ENCODE assay signal across 1 cellular context in the genomic region with DNA sequence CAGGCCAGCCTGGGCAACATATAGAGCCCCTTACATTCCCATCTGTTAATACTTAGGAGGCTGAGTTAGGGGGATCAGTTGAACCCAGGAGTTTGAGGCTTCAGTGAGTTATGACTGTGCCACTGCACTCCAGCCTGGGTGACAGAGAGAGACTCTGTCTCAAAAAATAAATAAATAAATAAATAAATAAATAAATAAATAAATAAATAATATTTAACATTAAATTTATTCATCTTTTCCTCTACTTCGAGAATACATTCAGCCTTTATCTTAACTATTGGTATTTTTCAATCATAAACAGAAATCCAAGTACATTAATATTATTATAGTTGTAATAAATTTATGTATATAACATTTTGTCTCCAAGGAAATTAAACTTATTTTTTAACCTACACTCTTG.
TF ChIP-seq lines count a peak whose summit lies in the region.

No MANE protein-coding gene starts in this region.

TF ChIP-seq in HEK293, 187 proteins besides CTCF, POLR2A, EP300 and RAD21 (continued from another document):
- TF ChIP-seq ZNF654 (tag by site-specific recombination; IDR thresholded peaks at IDR 0.05; ENCODE audit: low read depth) (peak; percentile 25; the same call in 1 of the 2 replicates), ZBTB7A (tag by site-specific recombination; IDR thresholded peaks at IDR 0.05; ENCODE audit: low read depth) (no peak), ZXDB (tag by site-specific recombination; IDR thresholded peaks at IDR 0.05) (0 out of 2 replicates have a peak, but pooled peaks have one; percentile 42), ZNF211 (tag by site-specific recombination; IDR thresholded peaks at IDR 0.05; ENCODE audit: low read depth) (no peak), ZNF366 (tag by site-specific recombination; conservative IDR thresholded peaks at IDR 0.05) (no peak), ZNF19 (tag by site-specific recombination; IDR thresholded peaks at IDR 0.05; ENCODE audit: low read depth) (no peak), ZBTB8A (tag by site-specific recombination; IDR thresholded peaks at IDR 0.05) (peak; percentile 54; the same call in 1 of the 2 replicates), ZNF394 (tag by site-specific recombination; IDR thresholded peaks at IDR 0.05; ENCODE audit: borderline replicate concordance) (peak; percentile 89), ZNF510 (tag by site-specific recombination; IDR thresholded peaks at IDR 0.05; ENCODE audit: insufficient replicate concordance) (peak; percentile 60), REST (tag by site-specific recombination; IDR thresholded peaks at IDR 0.05) (0 out of 2 replicates have a peak, but pooled peaks have one; percentile 52), ZNF555 (tag by site-specific recombination; conservative IDR thresholded peaks at IDR 0.05) (peak; percentile 90), ZNF629 (tag by site-specific recombination; IDR thresholded peaks at IDR 0.05) (0 out of 2 replicates have a peak, but pooled peaks have one; percentile 20)
- TF ChIP-seq, protein P1, sequence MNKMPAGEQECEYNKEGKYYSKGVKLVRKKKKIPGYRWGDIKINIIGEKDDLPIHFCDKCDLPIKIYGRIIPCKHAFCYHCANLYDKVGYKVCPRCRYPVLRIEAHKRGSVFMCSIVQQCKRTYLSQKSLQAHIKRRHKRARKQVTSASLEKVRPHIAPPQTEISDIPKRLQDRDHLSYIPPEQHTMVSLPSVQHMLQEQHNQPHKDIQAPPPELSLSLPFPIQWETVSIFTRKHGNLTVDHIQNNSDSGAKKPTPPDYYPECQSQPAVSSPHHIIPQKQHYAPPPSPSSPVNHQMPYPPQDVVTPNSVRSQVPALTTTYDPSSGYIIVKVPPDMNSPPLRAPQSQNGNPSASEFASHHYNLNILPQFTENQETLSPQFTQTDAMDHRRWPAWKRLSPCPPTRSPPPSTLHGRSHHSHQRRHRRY (tag by site-specific recombination; IDR thresholded peaks at IDR 0.05) = no peak
- TF ChIP-seq, protein P2, sequence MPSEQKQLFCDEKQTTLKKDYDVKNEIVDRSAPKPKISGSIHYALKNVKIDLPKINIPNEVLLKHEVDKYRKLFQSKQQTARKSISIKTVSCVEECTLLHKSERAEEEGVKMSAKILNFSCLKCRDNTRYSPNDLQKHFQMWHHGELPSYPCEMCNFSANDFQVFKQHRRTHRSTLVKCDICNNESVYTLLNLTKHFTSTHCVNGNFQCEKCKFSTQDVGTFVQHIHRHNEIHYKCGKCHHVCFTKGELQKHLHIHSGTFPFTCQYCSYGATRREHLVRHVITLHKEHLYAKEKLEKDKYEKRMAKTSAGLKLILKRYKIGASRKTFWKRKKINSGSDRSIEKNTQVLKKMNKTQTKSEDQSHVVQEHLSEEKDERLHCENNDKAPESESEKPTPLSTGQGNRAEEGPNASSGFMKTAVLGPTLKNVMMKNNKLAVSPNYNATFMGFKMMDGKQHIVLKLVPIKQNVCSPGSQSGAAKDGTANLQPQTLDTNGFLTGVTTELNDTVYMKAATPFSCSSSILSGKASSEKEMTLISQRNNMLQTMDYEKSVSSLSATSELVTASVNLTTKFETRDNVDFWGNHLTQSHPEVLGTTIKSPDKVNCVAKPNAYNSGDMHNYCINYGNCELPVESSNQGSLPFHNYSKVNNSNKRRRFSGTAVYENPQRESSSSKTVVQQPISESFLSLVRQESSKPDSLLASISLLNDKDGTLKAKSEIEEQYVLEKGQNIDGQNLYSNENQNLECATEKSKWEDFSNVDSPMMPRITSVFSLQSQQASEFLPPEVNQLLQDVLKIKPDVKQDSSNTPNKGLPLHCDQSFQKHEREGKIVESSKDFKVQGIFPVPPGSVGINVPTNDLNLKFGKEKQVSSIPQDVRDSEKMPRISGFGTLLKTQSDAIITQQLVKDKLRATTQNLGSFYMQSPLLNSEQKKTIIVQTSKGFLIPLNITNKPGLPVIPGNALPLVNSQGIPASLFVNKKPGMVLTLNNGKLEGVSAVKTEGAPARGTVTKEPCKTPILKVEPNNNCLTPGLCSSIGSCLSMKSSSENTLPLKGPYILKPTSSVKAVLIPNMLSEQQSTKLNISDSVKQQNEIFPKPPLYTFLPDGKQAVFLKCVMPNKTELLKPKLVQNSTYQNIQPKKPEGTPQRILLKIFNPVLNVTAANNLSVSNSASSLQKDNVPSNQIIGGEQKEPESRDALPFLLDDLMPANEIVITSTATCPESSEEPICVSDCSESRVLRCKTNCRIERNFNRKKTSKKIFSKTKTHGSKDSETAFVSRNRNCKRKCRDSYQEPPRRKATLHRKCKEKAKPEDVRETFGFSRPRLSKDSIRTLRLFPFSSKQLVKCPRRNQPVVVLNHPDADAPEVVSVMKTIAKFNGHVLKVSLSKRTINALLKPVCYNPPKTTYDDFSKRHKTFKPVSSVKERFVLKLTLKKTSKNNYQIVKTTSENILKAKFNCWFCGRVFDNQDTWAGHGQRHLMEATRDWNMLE (tag by site-specific recombination; conservative IDR thresholded peaks at IDR 0.05; ENCODE audit: low read depth) = peak; percentile 80
